In the genomic region with DNA sequence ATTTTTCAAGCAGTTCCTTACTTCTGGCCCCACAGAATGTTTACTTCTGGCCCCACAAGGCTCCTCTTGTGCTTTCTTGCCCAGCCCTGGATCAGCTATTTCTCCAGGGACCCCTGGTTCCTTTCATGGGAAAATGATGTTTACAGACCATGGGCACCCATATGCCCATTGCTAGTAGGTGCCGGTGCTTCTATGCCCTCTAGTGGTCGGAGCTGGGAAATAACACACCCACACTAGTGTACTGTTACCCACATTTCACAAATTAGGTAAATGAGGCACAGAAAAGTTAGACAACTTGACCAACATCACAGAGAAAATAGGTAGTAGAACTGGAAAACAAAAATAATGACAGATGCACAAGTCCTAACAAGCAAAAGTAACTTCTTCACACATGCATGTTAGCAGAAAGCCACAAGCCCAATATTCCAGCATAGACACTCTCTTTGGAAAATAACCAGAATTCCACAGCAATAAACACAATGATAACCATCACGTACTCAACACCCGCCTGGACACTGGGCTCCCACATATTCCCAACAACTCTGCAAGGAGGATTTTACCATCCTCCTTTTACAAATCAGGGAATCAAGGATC, we compare ENCODE assay signal across 8 cellular contexts. TPM values are rescaled to one million over a fixed set of nuclear protein-coding genes. Genes with fewer than 3 reads are reported as not detected.
DNase-seq lines count a peak whose midpoint lies in the region; ATAC-seq and TF ChIP-seq lines count a peak whose summit lies in the region.

No MANE protein-coding gene starts in this region.

- no peak for TF ChIP-seq POLR2A in heart left ventricle (IDR thresholded peaks at IDR 0.05)

- intact Hi-C loops in activated T-helper 2 cell treated with anti-CD3 and anti-CD28 coated beads, Interferon-gamma antibody, Interleukin-2, Interleukin-4, amounts not matched to agents 10 μg/mL and 5 μg/mL and 100 μg/mL, durations not matched to agents 14 hours and 24 hours and 36 hours (cut with micrococcal nuclease) = loop anchor here (1.0 kb wide), 1 partner anchor 31 kb away; no protein-coding TSS in a partner anchor
- intact Hi-C loops in heart left ventricle (cut with DNase I) = no loop called here

- H3K4me3 Mint-ChIP-seq in CD4-positive, CD25-positive, alpha-beta regulatory T cell = no peak overlapping the region
- H3K4me3 Mint-ChIP-seq in HFFc6 = no peak overlapping the region
- no peak overlapping the region for H3K4me3 Mint-ChIP-seq in activated T-helper 2 cell treated with anti-CD3 and anti-CD28 coated beads, Interferon-gamma antibody, Interleukin-2, Interleukin-4, amounts not matched to agents 10 μg/mL and 5 μg/mL and 100 μg/mL, durations not matched to agents 14 hours and 24 hours and 36 hours (ENCODE audit: low read depth)

- no peaks in the 10 kb centered on the region for H3K36me3 Mint-ChIP-seq in CD4-positive, CD25-positive, alpha-beta regulatory T cell
- H3K36me3 Mint-ChIP-seq in HFFc6 (ENCODE audit: low read depth) = no peaks in the 10 kb centered on the region
- H3K36me3 Mint-ChIP-seq in activated T-helper 2 cell treated with anti-CD3 and anti-CD28 coated beads, Interferon-gamma antibody, Interleukin-2, Interleukin-4, amounts not matched to agents 10 μg/mL and 5 μg/mL and 100 μg/mL, durations not matched to agents 14 hours and 24 hours and 36 hours (ENCODE audit: low read depth) = no peaks in the 10 kb centered on the region

- peak; percentile 81 for TF ChIP-seq CTCF in HFFc6 (IDR thresholded peaks at IDR 0.05)
- TF ChIP-seq CTCF in heart left ventricle (IDR thresholded peaks at IDR 0.05) = peak; percentile 38 to 64 (median 60)

- peak; percentile 48 to 73 (median 69) for DNase-seq in CD4-positive, CD25-positive, alpha-beta regulatory T cell
- DNase-seq in HFFc6 (peak; percentile 21), RPMI8226 (peak; percentile 61), heart left ventricle (peak in 1 of 5 donors; percentile 30), cortex of kidney (lab: John Stamatoyannopoulos, UW) (no peak)
- peak; percentile 48 for DNase-seq in activated T-helper 2 cell treated with anti-CD3 and anti-CD28 coated beads, Interferon-gamma antibody, Interleukin-2, Interleukin-4, amounts not matched to agents 10 μg/mL and 5 μg/mL and 100 μg/mL, durations not matched to agents 14 hours and 24 hours and 36 hours (ENCODE audit: low spot score)
- peak; percentile 36 to 74 for DNase-seq in stimulated activated CD4-positive, alpha-beta T cell treated with anti-CD3 and anti-CD28 coated beads, Interleukin-12 subunit alpha, Interleukin-12 subunit beta, amount 100 ng/mL, for 24 hours (ENCODE audit: low read depth in 2 of 2)

- H3K27ac ChIP-seq in CD4-positive, CD25-positive, alpha-beta regulatory T cell (ENCODE audit: insufficient read depth, low read length, poor library complexity, severe bottlenecking) = no peak overlapping the region
- H3K27ac ChIP-seq in heart left ventricle = no peak overlapping the region

- H3K4me1 ChIP-seq in CD4-positive, CD25-positive, alpha-beta regulatory T cell (ENCODE audit: control insufficient read depth, insufficient read depth, low read length, poor library complexity, severe bottlenecking) = no peaks in the 10 kb centered on the region
- H3K4me1 ChIP-seq in heart left ventricle = no peaks in the 10 kb centered on the region

- H3K4me1 Mint-ChIP-seq in CD4-positive, CD25-positive, alpha-beta regulatory T cell = peaks cover 3 to 7% (median 5%) of the 10 kb centered on the region in 4 donors
- no peaks in the 10 kb centered on the region for H3K4me1 Mint-ChIP-seq in HFFc6 (ENCODE audit: low read depth)
- peaks cover 5% of the 10 kb centered on the region for H3K4me1 Mint-ChIP-seq in activated T-helper 2 cell treated with anti-CD3 and anti-CD28 coated beads, Interferon-gamma antibody, Interleukin-2, Interleukin-4, amounts not matched to agents 10 μg/mL and 5 μg/mL and 100 μg/mL, durations not matched to agents 14 hours and 24 hours and 36 hours (ENCODE audit: low read depth)

- H3K27ac Mint-ChIP-seq in CD4-positive, CD25-positive, alpha-beta regulatory T cell = no peak overlapping the region
- no peak overlapping the region for H3K27ac Mint-ChIP-seq in HFFc6
- no peak overlapping the region for H3K27ac Mint-ChIP-seq in activated T-helper 2 cell treated with anti-CD3 and anti-CD28 coated beads, Interferon-gamma antibody, Interleukin-2, Interleukin-4, amounts not matched to agents 10 μg/mL and 5 μg/mL and 100 μg/mL, durations not matched to agents 14 hours and 24 hours and 36 hours

- WGBS in heart left ventricle, 4 donors = 5 to 9% (median 8%) methylated on average over 4 of the region's 4 CpGs

- peaks cover 6% of the 10 kb centered on the region for H3K27me3 ChIP-seq in CD4-positive, CD25-positive, alpha-beta regulatory T cell (ENCODE audit: control insufficient read depth, insufficient read depth, low read length)
- H3K27me3 ChIP-seq in heart left ventricle = peaks cover 0 to 28% (median 4%) of the 10 kb centered on the region in 9 donors

- no peaks in the 10 kb centered on the region for H3K9me3 Mint-ChIP-seq in CD4-positive, CD25-positive, alpha-beta regulatory T cell
- no peaks in the 10 kb centered on the region for H3K9me3 Mint-ChIP-seq in HFFc6
- H3K9me3 Mint-ChIP-seq in activated T-helper 2 cell treated with anti-CD3 and anti-CD28 coated beads, Interferon-gamma antibody, Interleukin-2, Interleukin-4, amounts not matched to agents 10 μg/mL and 5 μg/mL and 100 μg/mL, durations not matched to agents 14 hours and 24 hours and 36 hours = no peaks in the 10 kb centered on the region

- H3K4me3 ChIP-seq in CD4-positive, CD25-positive, alpha-beta regulatory T cell (ENCODE audit: low read depth, low read length) = no peak overlapping the region
- H3K4me3 ChIP-seq in heart left ventricle = no peak overlapping the region

- H3K36me3 ChIP-seq in CD4-positive, CD25-positive, alpha-beta regulatory T cell (ENCODE audit: control insufficient read depth, insufficient read depth, low read length) = no peaks in the 10 kb centered on the region
- H3K36me3 ChIP-seq in heart left ventricle = no peaks in the 10 kb centered on the region

- no peaks in the 10 kb centered on the region for H3K9me3 ChIP-seq in CD4-positive, CD25-positive, alpha-beta regulatory T cell (ENCODE audit: control insufficient read depth in 2 of 2, low read length in 2 of 2)
- no peaks in the 10 kb centered on the region for H3K9me3 ChIP-seq in heart left ventricle

- H3K27me3 Mint-ChIP-seq in CD4-positive, CD25-positive, alpha-beta regulatory T cell = peaks cover 28% of the 10 kb centered on the region
- peaks cover 25% of the 10 kb centered on the region for H3K27me3 Mint-ChIP-seq in HFFc6 (ENCODE audit: insufficient read depth)
- H3K27me3 Mint-ChIP-seq in activated T-helper 2 cell treated with anti-CD3 and anti-CD28 coated beads, Interferon-gamma antibody, Interleukin-2, Interleukin-4, amounts not matched to agents 10 μg/mL and 5 μg/mL and 100 μg/mL, durations not matched to agents 14 hours and 24 hours and 36 hours (ENCODE audit: low read depth) = peaks cover 37% of the 10 kb centered on the region

- ATAC-seq in CD4-positive, CD25-positive, alpha-beta regulatory T cell (ENCODE audit: low read depth in 2 of 2) = peak; percentile 78 to 89
- ATAC-seq in heart left ventricle (peak in 3 of 4 donors; percentile 65 to 72 (median 71)), GM19397 (IDR thresholded peaks at IDR 0.05; ENCODE audit: unreplicated experiment) (no peak)

RNA-seq across cellular contexts. Expression of a gene that starts 1.3 kb away (rescaled TPM):
- total RNA-seq in CD4-positive, CD25-positive, alpha-beta regulatory T cell = not detected
- not detected for polyA plus RNA-seq in CD4-positive, CD25-positive, alpha-beta regulatory T cell
- not detected for total RNA-seq in HFFc6 (2021; fragmentation: NEBNext Ultra II Directional; extraction: Animal tissue kit (Norgen Biotek cat#: 25700))
- not detected in 2 replicates for total RNA-seq in activated T-helper 2 cell treated with anti-CD3 and anti-CD28 coated beads, Interferon-gamma antibody, Interleukin-2, Interleukin-4, amounts not matched to agents 10 μg/mL and 5 μg/mL and 100 μg/mL, durations not matched to agents 14 hours and 24 hours and 36 hours
- total RNA-seq in heart left ventricle = under 1 TPM in 2 of 9 donors, not detected in 7; 0.12 to 0.53 TPM
- under 1 TPM in 1 of 2 donors, not detected in 1; 0.08 TPM for polyA plus RNA-seq in heart left ventricle

RNA-seq across cellular contexts. Expression of a gene that starts 42.4 kb away (rescaled TPM):
- not detected for total RNA-seq in CD4-positive, CD25-positive, alpha-beta regulatory T cell
- not detected for polyA plus RNA-seq in CD4-positive, CD25-positive, alpha-beta regulatory T cell
- not detected for total RNA-seq in HFFc6 (2021; fragmentation: NEBNext Ultra II Directional; extraction: Animal tissue kit (Norgen Biotek cat#: 25700))
- not detected in 2 replicates for total RNA-seq in activated T-helper 2 cell treated with anti-CD3 and anti-CD28 coated beads, Interferon-gamma antibody, Interleukin-2, Interleukin-4, amounts not matched to agents 10 μg/mL and 5 μg/mL and 100 μg/mL, durations not matched to agents 14 hours and 24 hours and 36 hours
- 1 to 10 TPM in 2 of 9 donors, not detected in 7; 1.6 to 2.0 TPM for total RNA-seq in heart left ventricle
- under 1 TPM in 1 of 2 donors, not detected in 1; 0.07 TPM for polyA plus RNA-seq in heart left ventricle

RNA-seq across cellular contexts. Expression of a gene that starts 45.6 kb away (rescaled TPM):
- total RNA-seq in CD4-positive, CD25-positive, alpha-beta regulatory T cell = not detected
- not detected for polyA plus RNA-seq in CD4-positive, CD25-positive, alpha-beta regulatory T cell
- total RNA-seq in HFFc6 (2021; fragmentation: NEBNext Ultra II Directional; extraction: Animal tissue kit (Norgen Biotek cat#: 25700)) = under 1 TPM in 1 of 6 experiments, not detected in 5; 0.31 TPM
- total RNA-seq in activated T-helper 2 cell treated with anti-CD3 and anti-CD28 coated beads, Interferon-gamma antibody, Interleukin-2, Interleukin-4, amounts not matched to agents 10 μg/mL and 5 μg/mL and 100 μg/mL, durations not matched to agents 14 hours and 24 hours and 36 hours = not detected in 2 replicates
- total RNA-seq in heart left ventricle = under 1 TPM in 1 of 9 donors, not detected in 8; 0.75 TPM
- under 1 TPM in 1 of 2 donors, not detected in 1; 0.22 TPM for polyA plus RNA-seq in heart left ventricle
